Comparison of ENCODE assay signal across 27 cellular contexts in the genomic region with DNA sequence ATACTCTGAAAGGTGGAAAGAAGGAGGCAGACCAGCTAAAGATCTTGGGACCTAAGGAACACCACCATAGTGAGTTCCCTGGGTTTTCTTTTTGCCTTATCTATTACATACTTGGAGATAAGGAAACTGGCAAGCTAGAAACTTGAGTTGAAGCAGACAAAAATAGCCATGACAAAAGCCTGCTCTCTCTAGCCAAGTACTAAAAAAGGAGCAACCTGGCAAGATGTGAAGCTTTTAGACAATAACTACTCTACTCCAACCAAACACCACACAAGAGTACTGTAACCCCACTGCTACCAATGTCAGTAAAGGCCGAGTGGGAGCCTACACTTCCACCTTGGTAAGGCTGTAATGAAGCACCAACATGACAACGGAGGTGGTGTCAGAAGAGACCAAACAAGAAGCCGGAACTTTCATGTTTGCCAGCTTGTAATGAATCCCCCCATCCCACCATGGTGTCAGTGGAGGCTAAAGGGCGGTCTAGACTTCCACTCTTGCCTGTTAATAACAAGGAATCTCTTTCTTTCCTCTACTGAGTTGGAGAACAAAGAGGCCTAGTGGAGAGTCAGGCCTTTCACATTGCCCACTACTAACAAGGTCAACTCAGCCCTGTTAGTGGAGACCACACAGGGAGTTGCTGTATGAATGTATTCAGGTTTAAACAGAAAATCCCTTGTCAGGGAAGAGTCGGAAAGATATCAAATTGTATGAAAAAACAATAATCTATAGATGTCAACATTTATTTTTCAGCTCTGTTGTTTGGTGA. TPM values are rescaled to one million over a fixed set of nuclear protein-coding genes. Genes with fewer than 3 reads are reported as not detected.
DNase-seq lines count a peak whose midpoint lies in the region; ATAC-seq and TF ChIP-seq lines count a peak whose summit lies in the region.
"Had no signal": no experiment of that assay in that cellular context is flagged by ENCODE, and none has a peak within 500 bp of the region (broad histone marks: within the 10 kb centered on the region; RNA-seq: fewer than 3 reads in every experiment).

No MANE protein-coding gene starts in this region.

- H3K4me3 ChIP-seq in MM.1S (ENCODE audit: low read length) = no peak overlapping the region
- H3K4me3 ChIP-seq: BLaER1, GM12878, GM23248 had no signal

- no peaks in the 10 kb centered on the region for H3K27me3 ChIP-seq in MM.1S (replicated peaks; ENCODE audit: insufficient read depth, low read length)
- H3K27me3 ChIP-seq: BLaER1 had no signal

- H3K9ac ChIP-seq in MM.1S (ENCODE audit: low read length) = no peak overlapping the region
- H3K9ac ChIP-seq: BLaER1, GM23248, SK-N-SH had no signal

- H3K27me3 Mint-ChIP-seq in neural crest cell (ENCODE audit: low read depth) = peaks cover 22% of the 10 kb centered on the region
- H3K27me3 Mint-ChIP-seq: CD4-positive, alpha-beta T cell had no signal

- H3K4me1 Mint-ChIP-seq in neural crest cell = peaks cover 12% of the 10 kb centered on the region
- H3K4me1 Mint-ChIP-seq: H9 had no signal

- H2AFZ ChIP-seq in MM.1S (ENCODE audit: low read length) = peak overlapping the region; percentile 16; the same call in 1 of the 2 replicates
- H2AFZ ChIP-seq: GM23248 had no signal

- peak; percentile 72 to 83 for ATAC-seq in left cardiac atrium
- no peak for ATAC-seq in HG03521 (IDR thresholded peaks at IDR 0.05; ENCODE audit: unreplicated experiment)
- ATAC-seq: GM12878 had no signal

- H3K27ac Mint-ChIP-seq in neural crest cell (ENCODE audit: unreplicated experiment) = no peak overlapping the region
- H3K27ac Mint-ChIP-seq: CD4-positive, alpha-beta T cell; H9; HFFc6 had no signal

- H3K4me2 ChIP-seq in MM.1S (ENCODE audit: low read depth, low read length) = peak overlapping the region; percentile 3; the same call in 1 of the 2 replicates
- H3K4me2 ChIP-seq: BLaER1, SK-N-SH had no signal

- in situ Hi-C loops in SK-MEL-5 (cut with HindIII; ENCODE audit: low pct_unique_long_range_greater_than_20kb, low sequenced_read_pairs) = no loop called here

- H3K36me3 Mint-ChIP-seq in neural crest cell (ENCODE audit: low read depth) = peaks cover 5% of the 10 kb centered on the region

- peak overlapping the region; percentile 15; the same call in 1 of the 2 replicates for H3K27ac ChIP-seq in MM.1S (ENCODE audit: low read length)
- H3K27ac ChIP-seq: BLaER1, GM23248, HL-60 had no signal

- H3K4me3 Mint-ChIP-seq in neural crest cell = no peak overlapping the region
- H3K4me3 Mint-ChIP-seq: CD4-positive, alpha-beta T cell; H9; HFFc6 had no signal

- no peak for DNase-seq in MM.1S
- DNase-seq in SK-MEL-5 (ENCODE audit: low read depth, low spot score) = peak; percentile 85
- no peak for DNase-seq in left cardiac atrium
- DNase-seq in neural crest cell (ENCODE audit: low read depth, low spot score) = peak; percentile 10
- no peak for DNase-seq in ecto neural progenitor cell (ENCODE audit: low spot score)
- no peak for DNase-seq in dedifferentiated amniotic fluid mesenchymal stem cell (ENCODE audit: extremely low spot score)
- DNase-seq: ACHN; CD4-positive, alpha-beta T cell; DND-41; GM23248; H9; HFFc6; KG1; NCI-H1105 treated with DMSO at 0.1 percent for 48 hours; NCI-H1694; NCI-H2081; NCI-H2171; NCI-H345; NCI-H524; NCI-H82; SHP77; SK-N-SH had no signal

- H3K9me3 ChIP-seq in MM.1S (replicated peaks; ENCODE audit: insufficient read depth, low read length) = no peaks in the 10 kb centered on the region
- H3K9me3 ChIP-seq: BLaER1, SK-N-SH had no signal

- H3K79me2 ChIP-seq in MM.1S (ENCODE audit: low read length) = no peaks in the 10 kb centered on the region

- H3F3A ChIP-seq in MM.1S (ENCODE audit: insufficient read depth, low read length) = peaks cover 4% of the 10 kb centered on the region

- no peaks in the 10 kb centered on the region for H3K9me2 ChIP-seq in MM.1S (replicated peaks; ENCODE audit: insufficient read depth, low read length)
- H3K9me2 ChIP-seq: SK-N-SH had no signal

- H3K9me3 Mint-ChIP-seq in neural crest cell = peaks cover 5% of the 10 kb centered on the region
- H3K9me3 Mint-ChIP-seq: CD4-positive, alpha-beta T cell; HFFc6 had no signal

- H3K4me1 ChIP-seq in MM.1S (ENCODE audit: low read length) = peaks cover 22% of the 10 kb centered on the region
- H3K4me1 ChIP-seq: BLaER1 had no signal

- H4K20me1 ChIP-seq in MM.1S (ENCODE audit: insufficient read depth, low read length) = no peaks in the 10 kb centered on the region
- H4K20me1 ChIP-seq: BLaER1 had no signal

- intact Hi-C loops in left cardiac atrium (cut with DNase I) = no loop called here

- TF ChIP-seq CTCF in MM.1S (IDR thresholded peaks at IDR 0.05; ENCODE audit: low read length) (no peak), neural crest cell (conservative IDR thresholded peaks at IDR 0.05) (no peak)

- no peaks in the 10 kb centered on the region for H3K36me3 ChIP-seq in MM.1S (replicated peaks; ENCODE audit: insufficient read depth, low read length)
- H3K36me3 ChIP-seq: BLaER1 had no signal

RNA-seq across cellular contexts. Expression of a gene that starts 55.8 kb away (rescaled TPM):
- total RNA-seq in SK-MEL-5 (2014; rRNA removed; shearing (Covaris generic)) = 18.2 and 19.3 TPM in 2 replicates
- polyA plus RNA-seq in SK-MEL-5 (2015; cell fraction: cytosol; rRNA removed) = 15.6 and 16.3 TPM in 2 replicates
- polyA plus RNA-seq in SK-MEL-5 (2015; cell fraction: nucleus; rRNA removed) = 6.3 and 7.3 TPM in 2 replicates
- total RNA-seq in left cardiac atrium (10 to 100 TPM; 18.5 to 23.6 TPM), neural crest cell (0.71 and 0.79 TPM in 2 replicates)
- total RNA-seq: OCI-LY7 had no signal

Comparison
In these comparisons a context has a peak if more than half of its experiments do, and no peak if none do; other contexts are left out.
1. DNase-seq: peak in SK-MEL-5 (single experiment) and neural crest cell (single experiment); none in MM.1S (single experiment), left cardiac atrium (single experiment), ecto neural progenitor cell (single experiment) and dedifferentiated amniotic fluid mesenchymal stem cell (single experiment).
2. RNA of a gene that starts 55.8 kb away (total RNA-seq): 18.5 to 23.6 TPM in left cardiac atrium and 18.2 to 19.3 TPM in SK-MEL-5; 0.71 to 0.79 TPM in neural crest cell; every median in the first group is over 10 times any median in the second.